In the genomic region with DNA sequence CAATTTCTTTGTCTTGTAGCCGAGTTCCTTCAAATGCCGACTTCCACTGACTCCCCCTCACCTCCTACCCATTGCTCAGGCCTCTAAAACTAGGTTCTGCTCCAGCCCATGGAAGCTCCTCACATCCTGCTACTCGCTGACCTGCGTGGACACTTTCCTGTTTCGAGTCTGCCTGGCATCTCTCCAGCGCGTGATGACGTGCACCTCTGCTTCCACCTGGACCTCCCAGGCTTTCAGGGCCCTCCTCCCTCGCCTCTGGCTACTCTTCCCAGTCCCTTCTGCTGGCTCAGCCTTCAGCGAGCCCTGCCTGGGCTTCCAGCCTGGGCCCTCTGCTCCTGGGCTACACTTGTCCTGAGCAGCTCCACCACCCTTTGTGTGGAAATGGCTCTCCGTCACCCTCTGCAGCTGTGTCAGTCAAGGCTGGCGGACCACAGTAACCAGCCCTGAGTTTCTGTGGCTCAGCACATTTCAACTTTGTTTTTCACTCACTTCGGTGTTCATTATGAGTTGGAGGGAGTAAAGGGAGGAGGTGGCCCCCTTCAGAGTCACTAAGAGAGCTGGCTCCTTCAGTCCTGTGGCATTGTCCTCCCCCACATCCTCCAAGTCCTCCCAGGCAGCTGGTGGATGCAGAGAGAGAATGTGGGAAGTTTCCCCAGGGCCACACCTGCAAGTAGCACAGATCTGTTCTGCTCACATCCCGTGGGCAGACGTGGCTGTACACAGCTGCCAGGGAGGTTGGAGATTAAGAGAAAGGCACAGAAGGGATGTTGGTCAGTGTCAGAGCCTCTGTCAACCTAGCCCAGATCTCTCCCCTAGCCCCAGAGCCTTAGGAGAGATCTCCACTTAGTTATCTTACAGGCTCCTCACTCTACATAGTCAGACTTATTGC, we compare ENCODE assay signal across 24 cellular contexts. TPM values are rescaled to one million over a fixed set of nuclear protein-coding genes. Genes with fewer than 3 reads are reported as not detected.
DNase-seq lines count a peak whose midpoint lies in the region; ATAC-seq lines count a peak whose summit lies in the region.
"Had no signal": no experiment of that assay in that cellular context is flagged by ENCODE, and none has a peak within 500 bp of the region (broad histone marks: within the 10 kb centered on the region; RNA-seq: fewer than 3 reads in every experiment).

No MANE protein-coding gene starts in this region.

- H3K79me2 ChIP-seq in trophoblast cell (ENCODE audit: control insufficient read depth, insufficient read depth, low read length, poor library complexity): no peaks in the 10 kb centered on the region

- no peak overlapping the region for H2AFZ ChIP-seq in trophoblast cell (ENCODE audit: insufficient read depth, low read length, poor library complexity)
- H2AFZ ChIP-seq: PC-9 had no signal

- H3K27me3 Mint-ChIP-seq in activated T-cell treated with anti-CD3 and anti-CD28 coated beads, Interleukin-2, amount 50 U/mL, for 4 hours (ENCODE audit: low read depth): peaks cover 18% of the 10 kb centered on the region

- H2BK5ac ChIP-seq in trophoblast cell (ENCODE audit: low read depth, low read length, poor library complexity): no peak overlapping the region

- no peaks in the 10 kb centered on the region for H3K9me3 Mint-ChIP-seq in activated T-cell treated with anti-CD3 and anti-CD28 coated beads, Interleukin-2, amount 50 U/mL, for 4 hours

- H3K4me2 ChIP-seq in trophoblast cell (ENCODE audit: low read length): no peak overlapping the region
- H3K4me2 ChIP-seq: A549, PC-9 had no signal

- H4K12ac ChIP-seq in trophoblast cell (ENCODE audit: low read depth, low read length): no peak overlapping the region

- no peak overlapping the region for H3K27ac ChIP-seq in trophoblast cell (ENCODE audit: low read depth, low read length)
- H3K27ac ChIP-seq: A549, PC-9, vagina had no signal

- no peak overlapping the region for H3K4me3 Mint-ChIP-seq in activated T-cell treated with anti-CD3 and anti-CD28 coated beads, Interleukin-2, amount 50 U/mL, for 4 hours

- peaks cover 1 to 9% of the 10 kb centered on the region in 2 experiments for H3K4me1 ChIP-seq in trophoblast cell (ENCODE audit: control insufficient read depth in 1 of 2, insufficient read depth in 2 of 2, low read length in 2 of 2)
- H3K4me1 ChIP-seq: A549, vagina had no signal

- H3K23ac ChIP-seq in trophoblast cell (ENCODE audit: low read length): no peak overlapping the region

- H3K9ac ChIP-seq in trophoblast cell (ENCODE audit: low read length): no peak overlapping the region

- no peak overlapping the region for H3K4ac ChIP-seq in trophoblast cell (ENCODE audit: low read depth, low read length)

- no peak overlapping the region for H3K18ac ChIP-seq in trophoblast cell (ENCODE audit: low read length)

- WGBS in trophoblast cell (ENCODE audit: extremely low coverage, insufficient coverage, insufficient read length): no CpG with 5 or more reads among the region's 15 CpGs

- no peak overlapping the region for H3K4me3 ChIP-seq in trophoblast cell (ENCODE audit: low read depth, low read length)
- H3K4me3 ChIP-seq: A549, MG63, PC-9, vagina had no signal

- no peaks in the 10 kb centered on the region for H3K27me3 ChIP-seq in trophoblast cell (ENCODE audit: insufficient read depth, low read length)
- H3K27me3 ChIP-seq: MG63, vagina had no signal

- H2BK12ac ChIP-seq in trophoblast cell (ENCODE audit: low read length): no peak overlapping the region

- no peak overlapping the region for H4K8ac ChIP-seq in trophoblast cell (ENCODE audit: low read depth, low read length)

- H3K9me3 ChIP-seq in trophoblast cell (ENCODE audit: insufficient read depth, low read depth, low read length): no peaks in the 10 kb centered on the region
- H3K9me3 ChIP-seq: MG63, vagina had no signal

- H3K4me1 Mint-ChIP-seq in activated T-cell treated with anti-CD3 and anti-CD28 coated beads, Interleukin-2, amount 50 U/mL, for 4 hours (ENCODE audit: low read depth): no peaks in the 10 kb centered on the region

- H3K14ac ChIP-seq in trophoblast cell (ENCODE audit: low read length): no peak overlapping the region

- no peak overlapping the region for H2BK120ac ChIP-seq in trophoblast cell (ENCODE audit: insufficient read depth, low read length, poor library complexity)

- no peak for DNase-seq in activated T-cell treated with anti-CD3 and anti-CD28 coated beads, Interleukin-2, amount 50 U/mL, for 4 hours
- no peak for DNase-seq in activated T-cell treated with anti-CD3 and anti-CD28 coated beads, Interleukin-2, amount 50 U/mL, for 48 hours
- DNase-seq in RPMI8226 (peak; percentile 78), left kidney (ENCODE audit: low read depth, low spot score) (peak; percentile 66), trophoblast cell (peak; percentile 32 to 64), AG08395 (ENCODE audit: low spot score) (no peak), kidney tubule cell (ENCODE audit: low spot score) (no peak)
- no peak for DNase-seq in stimulated activated CD4-positive, alpha-beta T cell treated with anti-CD3 and anti-CD28 coated beads, Interleukin-4, amount 100 ng/mL, for 1 hour
- DNase-seq: activated gamma-delta T cell treated with Interleukin-2 at 50 U/mL for 16 hours; amniotic stem cell; C1 segment of cervical spinal cord; central memory CD4-positive, alpha-beta T cell; effector memory CD4-positive, alpha-beta T cell; IMR-90; MG63; NCI-H1436; NCI-H2171; NCI-H526 treated with DMSO at 0.1 percent for 48 hours; PC-9; posterior cingulate gyrus; stimulated activated CD4-positive, alpha-beta T cell treated with anti-CD3 and anti-CD28 coated beads, Interleukin-2, amount 100 ng/mL, for 48 hours had no signal

- ATAC-seq in activated T-cell treated with anti-CD3 and anti-CD28 coated beads, Interleukin-2, amount 50 U/mL, for 4 hours: peak; percentile 14 to 18
- ATAC-seq: A549, HCT116 had no signal

- no peak overlapping the region for H2AK5ac ChIP-seq in trophoblast cell (ENCODE audit: low read length)

- H3K36me3 Mint-ChIP-seq in activated T-cell treated with anti-CD3 and anti-CD28 coated beads, Interleukin-2, amount 50 U/mL, for 4 hours (ENCODE audit: insufficient read depth): no peaks in the 10 kb centered on the region

- H4K91ac ChIP-seq in trophoblast cell (ENCODE audit: low read depth, low read length): no peak overlapping the region

- H3K36me3 ChIP-seq in trophoblast cell (ENCODE audit: control insufficient read depth in 1 of 2, insufficient read depth in 2 of 2, low read length in 2 of 2): no peaks in the 10 kb centered on the region
- H3K36me3 ChIP-seq: MG63, vagina had no signal

- H3K79me1 ChIP-seq in trophoblast cell (ENCODE audit: low read length): no peaks in the 10 kb centered on the region

RNA-seq across cellular contexts. Expression of gene SERP2, which starts 49.4 kb away (rescaled TPM):
- total RNA-seq in activated T-cell treated with anti-CD3 and anti-CD28 coated beads, Interleukin-2, amount 50 U/mL, for 4 hours: under 1 TPM in 2 of 3 donors, not detected in 1; 0.63 to 0.76 TPM
- 0.61 and 0.66 TPM in 2 replicates for polyA plus RNA-seq in trophoblast cell (2013)
- polyA plus RNA-seq: A549 had no signal

Comparison
In these comparisons a context has a peak if more than half of its experiments do, and no peak if none do; other contexts are left out.
1. DNase-seq: peak in RPMI8226 (single experiment), left kidney (single experiment) and trophoblast cell (2 of 2); none in activated T-cell treated with anti-CD3 and anti-CD28 coated beads, Interleukin-2, amount 50 U/mL, for 4 hours (single experiment), activated T-cell treated with anti-CD3 and anti-CD28 coated beads, Interleukin-2, amount 50 U/mL, for 48 hours (0 of 2), AG08395 (single experiment), kidney tubule cell (single experiment) and stimulated activated CD4-positive, alpha-beta T cell treated with anti-CD3 and anti-CD28 coated beads, Interleukin-4, amount 100 ng/mL, for 1 hour (single experiment).